In the genomic region with DNA sequence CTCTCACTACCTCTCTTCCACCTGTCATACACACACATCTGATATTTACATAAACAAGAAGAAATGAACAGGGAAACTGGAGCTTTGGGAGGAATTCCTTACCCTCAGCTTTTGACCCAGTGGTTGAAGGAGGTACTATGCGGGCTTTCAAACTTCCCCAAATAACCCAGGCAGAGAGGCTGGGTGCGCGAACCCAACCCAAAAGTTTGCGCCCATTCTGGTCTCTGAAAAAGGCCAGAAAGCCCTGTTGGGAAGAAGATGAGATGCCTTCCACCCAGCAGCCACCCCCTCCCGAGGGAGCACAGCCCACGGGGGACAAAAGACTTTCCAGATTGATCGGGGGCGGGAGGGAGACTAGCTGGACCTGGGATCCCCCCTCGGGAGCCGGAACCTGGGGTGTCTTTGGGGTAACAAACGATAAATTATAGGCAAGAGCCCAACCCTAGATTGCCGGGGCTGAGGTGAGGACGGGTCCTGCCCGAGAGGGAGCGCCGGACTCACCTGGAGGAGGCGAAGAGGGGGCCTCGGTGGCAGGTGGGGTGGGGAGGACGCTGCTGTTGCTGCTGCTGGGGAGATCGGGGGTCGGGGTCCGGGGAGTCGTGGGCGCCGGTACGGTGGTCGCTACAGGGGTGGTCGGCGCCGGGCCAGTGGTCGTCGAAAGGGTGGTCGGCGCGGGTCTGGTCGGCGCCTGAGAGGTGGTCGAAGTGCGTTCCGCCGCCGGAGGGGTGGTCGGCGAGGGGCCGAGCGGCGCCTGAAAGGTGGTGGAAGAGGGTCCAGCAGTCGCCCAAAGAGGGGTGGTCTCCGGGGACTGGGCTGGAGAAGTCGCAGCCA, we compare ENCODE assay signal across 7 cellular contexts. TPM values are rescaled to one million over a fixed set of nuclear protein-coding genes. Genes with fewer than 3 reads are reported as not detected.
DNase-seq lines count a peak whose midpoint lies in the region; ATAC-seq and TF ChIP-seq lines count a peak whose summit lies in the region.

No MANE protein-coding gene starts in this region.

- WGBS in stomach, 5 donors, result 1 to 3% (median 2%) methylated on average over 18 to 50 of the region's 50 CpGs

- in situ Hi-C loops in T47D (cut with HindIII; ENCODE audit: low pct_unique_long_range_greater_than_20kb, low sequenced_read_pairs), result no loop called here

- H3K4me1 ChIP-seq in left lung (peaks cover 24 to 54% of the 10 kb centered on the region in 2 donors), stomach (peaks cover 41 to 65% (median 53%) of the 10 kb centered on the region in 4 donors)

- H3K4me3 ChIP-seq in H7 (ENCODE audit: insufficient read depth, low read depth, low read length), result peak overlapping the region; percentile 54
- peak overlapping the region; percentile 82 to 88 for H3K4me3 ChIP-seq in left lung
- peak overlapping the region; percentile 87 to 95 (median 90) for H3K4me3 ChIP-seq in stomach

- TF ChIP-seq CTCF in left lung (IDR thresholded peaks at IDR 0.05) (peak in 1 of 2 donors; percentile 56), stomach (IDR thresholded peaks at IDR 0.05) (peak in 2 of 7 experiments; percentile 14 to 28)

- peak; percentile 77 for DNase-seq in H7
- peak; percentile 60 for DNase-seq in RPMI8226
- peak; percentile 56 to 58 for DNase-seq in T47D (ENCODE audit: low read depth in 1 of 2, low spot score in 1 of 2)
- DNase-seq in left lung, result peak; percentile 43 to 85
- no peak for DNase-seq in stomach
- no peak for DNase-seq in NCI-H226

- H3K9me3 ChIP-seq in left lung (no peaks in the 10 kb centered on the region), stomach (no peaks in the 10 kb centered on the region)

- intact Hi-C loops in left lung (cut with DNase I), result no loop called here
- intact Hi-C loops in stomach (cut with DNase I; ENCODE audit: low total_unique reads), result no loop called here

- TF ChIP-seq EP300 in stomach (IDR thresholded peaks at IDR 0.05), result no peak

- no peaks in the 10 kb centered on the region for H3K36me3 ChIP-seq in H7 (replicated peaks; ENCODE audit: control insufficient read depth, insufficient read depth, low read length)
- H3K36me3 ChIP-seq in left lung, result peaks cover 0 to 6% of the 10 kb centered on the region in 2 donors
- H3K36me3 ChIP-seq in stomach, result no peaks in the 10 kb centered on the region

- TF ChIP-seq POLR2A in stomach (IDR thresholded peaks at IDR 0.05), result no peak

- ATAC-seq in left lung, result no peak
- ATAC-seq in GM21528 (IDR thresholded peaks at IDR 0.05; ENCODE audit: low FRiP score, unreplicated experiment), result no peak

- H3K27ac ChIP-seq in left lung (peak overlapping the region; percentile 86 to 95), stomach (peak overlapping the region; percentile 85 to 95 (median 91))

- H3K27me3 ChIP-seq in H7 (ENCODE audit: control insufficient read depth, insufficient read depth, low read length) (peaks cover 21% of the 10 kb centered on the region), left lung (no peaks in the 10 kb centered on the region), stomach (no peaks in the 10 kb centered on the region)

RNA-seq across cellular contexts. Expression of a gene that starts 0.8 kb away (rescaled TPM):
- total RNA-seq in H7 (2014; rRNA removed; shearing (Covaris generic)), result 0.67 and 1.2 TPM in 2 replicates
- total RNA-seq in left lung (100 to 1,000 TPM in 1 of 2 donors, 10 to 100 TPM in 1; 75.1 to 103 TPM), stomach (10 to 100 TPM in 4 of 5 donors, 1 to 10 TPM in 1; 4.1 to 26.8 (median 15.8) TPM)
- polyA plus RNA-seq in stomach, result 1 to 10 TPM; 3.5 to 4.1 (median 3.7) TPM

Comparison
In these comparisons a context has a peak if more than half of its experiments do, and no peak if none do; other contexts are left out.
1. DNase-seq: peak in H7 (single experiment), RPMI8226 (single experiment), T47D (2 of 2) and left lung (2 of 2); none in stomach (single experiment) and NCI-H226 (single experiment).
2. Peak in every context shown above with its lines, with median percentiles within 50 percentile points of each other: H3K4me3 ChIP-seq.